9 cellular contexts compared by ENCODE assay signal in the genomic region with DNA sequence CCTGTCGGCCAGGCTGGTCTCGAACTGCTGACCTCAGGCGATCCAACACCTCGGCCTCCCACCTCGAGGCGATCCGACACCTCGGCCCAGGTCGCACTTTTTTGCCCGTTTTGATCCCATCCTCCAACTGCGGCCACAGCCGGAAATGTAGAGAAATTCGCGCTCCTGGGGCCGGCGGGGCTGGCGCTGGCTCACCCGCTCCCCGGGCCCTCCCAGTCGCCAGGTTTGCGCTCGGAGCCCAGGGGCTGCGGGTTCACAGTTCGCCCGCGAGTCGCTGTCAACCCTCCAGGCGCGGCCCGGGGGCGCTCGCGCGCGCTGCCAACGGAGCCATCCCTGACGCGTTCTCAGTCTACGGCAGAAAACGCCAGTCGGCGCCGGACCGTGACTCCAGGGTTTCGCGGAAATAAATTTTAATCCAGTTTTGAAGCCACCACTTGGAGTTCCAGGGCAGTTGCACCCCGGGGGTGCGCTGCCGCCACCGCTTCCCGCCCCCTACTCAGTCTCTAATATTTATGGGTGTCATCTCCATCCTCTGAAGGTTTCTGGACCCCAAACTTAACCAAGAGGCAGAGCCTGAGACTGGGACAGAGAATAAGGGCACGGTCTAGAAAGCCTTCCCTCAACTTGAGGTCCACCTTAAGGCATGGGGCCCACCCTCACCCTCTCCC. TPM values are rescaled to one million over a fixed set of nuclear protein-coding genes. Genes with fewer than 3 reads are reported as not detected.
DNase-seq lines count a peak whose midpoint lies in the region; ATAC-seq, FAIRE-seq and TF ChIP-seq lines count a peak whose summit lies in the region.
"Had no signal": no experiment of that assay in that cellular context is flagged by ENCODE, and none has a peak within 500 bp of the region (broad histone marks: within the 10 kb centered on the region; RNA-seq: fewer than 3 reads in every experiment).

No MANE protein-coding gene starts in this region.

- peak overlapping the region; percentile 31 for H3K23ac ChIP-seq in IMR-90 (ENCODE audit: low read depth, low read length)

- H4K5ac ChIP-seq in IMR-90 (ENCODE audit: low read depth, low read length): no peak overlapping the region; the same call in 1 of the 2 replicates

- H4K20me1 ChIP-seq in IMR-90 (ENCODE audit: insufficient read depth, low read length): no peaks in the 10 kb centered on the region

- H4K8ac ChIP-seq in IMR-90 (ENCODE audit: low read depth in 2 of 2, low read length in 2 of 2): peak overlapping the region in 1 of 2 experiments; percentile 56; a peak in 1 of 4 replicates

- H3K56ac ChIP-seq in IMR-90 (ENCODE audit: extremely low read depth, insufficient read depth, low read length): no peak overlapping the region

- peak overlapping the region; percentile 74 for H2AFZ ChIP-seq in IMR-90 (replicated peaks; ENCODE audit: low read length, poor library complexity)

- H3K36me3 ChIP-seq in IMR-90 (ENCODE audit: control insufficient read depth, insufficient read depth, low read length): no peaks in the 10 kb centered on the region

- dilution Hi-C loops in IMR-90 (cut with HindIII; ENCODE audit: low sequenced_read_pairs, unreplicated experiment): no loop called here

- 9% methylated on average over 33 of the region's 52 CpGs; no CpG with 5 or more reads in 1 of the 2 experiments for WGBS in IMR-90 (ENCODE audit: extremely low coverage in 2 of 2, insufficient read length in 1 of 2), 2 experiments

- no peak overlapping the region for H3K18ac ChIP-seq in IMR-90 (ENCODE audit: low read depth, low read length)

- H3K4me3 ChIP-seq in IMR-90 (ENCODE audit: insufficient read depth, low read depth, low read length) (0 out of 2 replicates have a peak overlapping the region, but pooled peaks have one; percentile 5), coronary artery (peak overlapping the region; percentile 69)
- H3K4me3 ChIP-seq: SK-N-MC had no signal

- H3K9ac ChIP-seq in IMR-90 (ENCODE audit: low read depth, low read length): no peak overlapping the region

- no peak for FAIRE-seq in D721Med (lab: Jason Lieb, UNC)

- H2AK5ac ChIP-seq in IMR-90 (ENCODE audit: low read depth, low read length): peak overlapping the region; percentile 58

- no peak overlapping the region for H2BK5ac ChIP-seq in IMR-90 (ENCODE audit: low read depth, low read length, poor library complexity, severe bottlenecking)

- TF ChIP-seq CTCF in D721Med (IDR thresholded peaks at IDR 0.05; ENCODE audit: insufficient read depth, missing control alignments): peak; percentile 45
- peak; percentile 61 for TF ChIP-seq CTCF in IMR-90 (conservative IDR thresholded peaks at IDR 0.05; ENCODE audit: low read depth, low read length)
- TF ChIP-seq CTCF in coronary artery (IDR thresholded peaks at IDR 0.05): no peak

- DNase-seq in D721Med (ENCODE audit: insufficient read length, low spot score) (no peak), IMR-90 (peak; percentile 49), coronary artery (ENCODE audit: low spot score) (no peak), medulla oblongata (ENCODE audit: extremely low spot score) (peak; percentile 58), NCI-H128 (lab: John Stamatoyannopoulos, UW; ENCODE audit: unreplicated experiment) (no peak)
- DNase-seq in activated CD4-positive, alpha-beta T cell treated with anti-CD3 and anti-CD28 coated beads for 4 hours: peak; percentile 83 to 86
- peak; percentile 68 to 70 for DNase-seq in stimulated activated CD8-positive, alpha-beta memory T cell treated with anti-CD3 and anti-CD28 coated beads, Interleukin-15, amount 100 ng/mL, for 4 hours (ENCODE audit: low read depth in 2 of 2)

- peak overlapping the region; percentile 23 for H2AK9ac ChIP-seq in IMR-90 (replicated peaks; ENCODE audit: low read depth, low read length, poor library complexity)

- no peak overlapping the region for H3K4ac ChIP-seq in IMR-90 (ENCODE audit: low read depth, low read length)

- H3K4me2 ChIP-seq in IMR-90 (ENCODE audit: low read depth, low read length): peak overlapping the region; percentile 61

- H3K79me1 ChIP-seq in IMR-90 (ENCODE audit: low read depth in 1 of 2, low read length in 2 of 2): no peaks in the 10 kb centered on the region

- peak overlapping the region; percentile 45; the same call in 1 of the 2 replicates for H2BK120ac ChIP-seq in IMR-90 (ENCODE audit: low read depth, low read length)

- no peak overlapping the region for H3K27ac ChIP-seq in IMR-90 (ENCODE audit: insufficient read depth, low read length)
- H3K27ac ChIP-seq in coronary artery: no peak overlapping the region

- peaks cover 43% of the 10 kb centered on the region for H3K27me3 ChIP-seq in IMR-90 (ENCODE audit: control insufficient read depth, insufficient read depth, low read length)

- intact Hi-C loops in IMR-90 (cut with micrococcal nuclease): no loop called here

- H3K14ac ChIP-seq in IMR-90 (replicated peaks; ENCODE audit: low read depth, low read length): no peak overlapping the region

- no peak for TF ChIP-seq POLR2A in IMR-90 (IDR thresholded peaks at IDR 0.05; ENCODE audit: low read depth, low read length)

- H3K4me1 ChIP-seq in IMR-90 (ENCODE audit: control insufficient read depth, insufficient read depth, low read length): peaks cover 5% of the 10 kb centered on the region

- peak overlapping the region; percentile 47; the same call in 1 of the 3 replicates for H2BK15ac ChIP-seq in IMR-90 (ENCODE audit: low read depth, low read length)

- BruUV-seq in IMR-90 (replicated peaks; lab: Mats Ljungman, UMichigan): no TSS peak

- in situ Hi-C loops in IMR-90 (cut with MboI; ENCODE audit: low sequenced_read_pairs): no loop called here

- 0 out of 2 replicates have a peak, but pooled peaks cover 2% of the 10 kb centered on the region for H3K9me1 ChIP-seq in IMR-90 (ENCODE audit: insufficient read depth, low read length)

- TF ChIP-seq RAD21 in IMR-90 (IDR thresholded peaks at IDR 0.05; ENCODE audit: low read length): peak; percentile 45

- peak overlapping the region; percentile 25 for H4K91ac ChIP-seq in IMR-90 (ENCODE audit: insufficient read depth, low read depth, low read length)

- no peaks in the 10 kb centered on the region for H3K9me3 ChIP-seq in IMR-90 (ENCODE audit: control insufficient read depth, insufficient read depth, low read length)

- POLR2A ChIA-PET in IMR-90 (lab: Charles Lee; ENCODE audit: unreplicated experiment): no interaction called here

- H2BK20ac ChIP-seq in IMR-90 (ENCODE audit: low read depth, low read length): 0 out of 2 replicates have a peak overlapping the region, but pooled peaks have one; percentile 0

- CTCF ChIA-PET in IMR-90 (lab: Yijun Ruan, JAX): no interaction called here

- ATAC-seq in IMR-90 (ENCODE audit: low read depth): peak; percentile 52; the same call in 1 of the 2 replicates
- no peak for ATAC-seq in GM19351 (IDR thresholded peaks at IDR 0.05; ENCODE audit: unreplicated experiment)

TF ChIP-seq in IMR-90, 13 proteins besides CTCF, POLR2A, EP300 and RAD21:
- TF ChIP-seq MAZ (IDR thresholded peaks at IDR 0.05; ENCODE audit: borderline replicate concordance, low read depth, low read length) (no peak), BHLHE40 (IDR thresholded peaks at IDR 0.05; ENCODE audit: low read depth, low read length) (no peak), CHD1 (IDR thresholded peaks at IDR 0.05; ENCODE audit: low read depth, low read length) (no peak), RFX5 (IDR thresholded peaks at IDR 0.05; ENCODE audit: low read depth, low read length) (no peak), SMC3 (IDR thresholded peaks at IDR 0.05; ENCODE audit: low read depth, low read length) (no peak), CEBPB (IDR thresholded peaks at IDR 0.05; ENCODE audit: low read depth, low read length) (no peak)

RNA-seq across cellular contexts. Expression of gene KLHDC7B, which starts 1.5 kb away (rescaled TPM):
- total RNA-seq in IMR-90 (2012; rRNA removed): not detected in 2 replicates
- 0.03 and 0.05 TPM in 2 replicates for polyA plus RNA-seq in IMR-90 (2012; rRNA removed)
- 0.05 TPM in 1 of 2 replicates, not detected in the other for polyA plus RNA-seq in IMR-90 (2012; cell fraction: cytosol; rRNA removed)
- polyA plus RNA-seq in IMR-90 (2012; cell fraction: nucleus; rRNA removed; ENCODE audit: low replicate concordance): 0.07 and 0.18 TPM in 2 replicates

RNA-seq across cellular contexts. Expression of gene TYMP, which starts 14.4 kb away (rescaled TPM):
- total RNA-seq in IMR-90 (2012; rRNA removed): 0.18 and 0.28 TPM in 2 replicates
- polyA plus RNA-seq in IMR-90 (2012; rRNA removed): 0.74 and 1.5 TPM in 2 replicates
- polyA plus RNA-seq in IMR-90 (2012; cell fraction: cytosol; rRNA removed): 3.5 and 3.6 TPM in 2 replicates
- 3.0 and 7.2 TPM in 2 replicates for polyA plus RNA-seq in IMR-90 (2012; cell fraction: nucleus; rRNA removed; ENCODE audit: low replicate concordance)

RNA-seq across cellular contexts. Expression of gene SYCE3, which starts 18.5 kb away (rescaled TPM):
- not detected in 2 replicates for total RNA-seq in IMR-90 (2012; rRNA removed)
- not detected in 2 replicates for polyA plus RNA-seq in IMR-90 (2012; rRNA removed)
- polyA plus RNA-seq in IMR-90 (2012; cell fraction: cytosol; rRNA removed): 1.0 TPM in 1 of 2 replicates, not detected in the other
- not detected in 2 replicates for polyA plus RNA-seq in IMR-90 (2012; cell fraction: nucleus; rRNA removed; ENCODE audit: low replicate concordance)

RNA-seq across cellular contexts. Expression of gene SCO2, which starts 18.8 kb away (rescaled TPM):
- 1.3 and 1.7 TPM in 2 replicates for total RNA-seq in IMR-90 (2012; rRNA removed)
- polyA plus RNA-seq in IMR-90 (2012; rRNA removed): 1.8 and 1.9 TPM in 2 replicates
- polyA plus RNA-seq in IMR-90 (2012; cell fraction: cytosol; rRNA removed): 2.9 TPM in 2 replicates
- 2.1 and 3.9 TPM in 2 replicates for polyA plus RNA-seq in IMR-90 (2012; cell fraction: nucleus; rRNA removed; ENCODE audit: low replicate concordance)

RNA-seq across cellular contexts. Expression of gene CPT1B, which starts 34.0 kb away (rescaled TPM):
- total RNA-seq in IMR-90 (2012; rRNA removed): 0.36 and 0.56 TPM in 2 replicates
- polyA plus RNA-seq in IMR-90 (2012; rRNA removed): 1.8 and 2.1 TPM in 2 replicates
- 0.54 and 0.84 TPM in 2 replicates for polyA plus RNA-seq in IMR-90 (2012; cell fraction: cytosol; rRNA removed)
- polyA plus RNA-seq in IMR-90 (2012; cell fraction: nucleus; rRNA removed; ENCODE audit: low replicate concordance): 16.0 and 22.2 TPM in 2 replicates

Comparison
In these comparisons a context has a peak if more than half of its experiments do, and no peak if none do; other contexts are left out.
1. DNase-seq: peak in IMR-90 (single experiment), activated CD4-positive, alpha-beta T cell treated with anti-CD3 and anti-CD28 coated beads for 4 hours (2 of 2), medulla oblongata (single experiment) and stimulated activated CD8-positive, alpha-beta memory T cell treated with anti-CD3 and anti-CD28 coated beads, Interleukin-15, amount 100 ng/mL, for 4 hours (2 of 2); none in D721Med (single experiment), coronary artery (single experiment) and NCI-H128 (single experiment).